Comparison of ENCODE assay signal across 12 cellular contexts in the genomic region with DNA sequence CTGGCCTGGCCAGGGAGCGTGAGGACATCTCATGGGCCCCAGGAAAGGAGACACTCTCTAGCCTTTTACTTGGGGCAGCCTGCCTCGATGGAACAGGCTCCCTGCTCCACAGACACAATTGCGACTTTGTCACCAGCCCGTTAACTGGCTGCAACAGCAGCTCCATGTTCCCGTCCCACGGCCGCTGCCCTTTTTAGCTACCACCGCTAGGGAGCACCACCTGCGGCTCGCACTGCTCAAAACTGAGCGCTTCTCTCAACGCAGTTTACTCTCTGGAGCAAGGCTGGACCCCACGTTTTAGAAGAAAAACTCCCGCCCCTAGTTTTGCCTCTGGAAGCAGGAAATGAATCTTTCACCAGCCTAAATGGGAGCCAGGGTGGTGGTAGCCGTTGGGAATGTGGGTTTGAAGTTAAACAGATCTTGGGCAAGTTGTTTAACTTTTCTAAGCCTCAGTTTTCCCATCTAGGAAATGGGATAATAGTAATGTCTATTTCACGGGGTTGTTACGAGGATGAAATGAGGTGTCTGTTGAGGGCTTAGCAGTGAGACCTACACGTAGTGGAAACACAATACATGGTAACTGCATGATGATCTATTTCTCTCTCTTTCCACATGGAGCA. TPM values are rescaled to one million over a fixed set of nuclear protein-coding genes. Genes with fewer than 3 reads are reported as not detected.
A peak's percentile ranks its signal among the peaks of the same experiment; 100 is the strongest.
DNase-seq lines count a peak whose midpoint lies in the region; ATAC-seq and TF ChIP-seq lines count a peak whose summit lies in the region.
"Had no signal": no experiment of that assay in that cellular context is flagged by ENCODE, and none has a peak within 500 bp of the region (broad histone marks: within the 10 kb centered on the region; RNA-seq: fewer than 3 reads in every experiment).

No MANE protein-coding gene starts in this region.

- no peak overlapping the region for H3K9ac ChIP-seq in MM.1S (ENCODE audit: low read length)
- H3K9ac ChIP-seq in trophoblast cell (ENCODE audit: low read length): no peak overlapping the region

- no peak overlapping the region for H2BK12ac ChIP-seq in trophoblast cell (ENCODE audit: low read length)

- WGBS in trophoblast cell (ENCODE audit: extremely low coverage, insufficient coverage, insufficient read length): no CpG with 5 or more reads among the region's 18 CpGs

- no peak overlapping the region for H3K23ac ChIP-seq in trophoblast cell (ENCODE audit: low read length)

- H3K27me3 ChIP-seq in MM.1S (replicated peaks; ENCODE audit: insufficient read depth, low read length) (peaks cover 9% of the 10 kb centered on the region), trophoblast cell (ENCODE audit: insufficient read depth, low read length) (peaks cover 25% of the 10 kb centered on the region)
- H3K27me3 ChIP-seq: uterus had no signal

- H4K8ac ChIP-seq in trophoblast cell (ENCODE audit: low read depth, low read length): no peak overlapping the region

- no peaks in the 10 kb centered on the region for H3K9me2 ChIP-seq in MM.1S (replicated peaks; ENCODE audit: insufficient read depth, low read length)

- TF ChIP-seq CTCF in MM.1S (IDR thresholded peaks at IDR 0.05; ENCODE audit: low read length) (peak; percentile 35), epithelial cell of proximal tubule (conservative IDR thresholded peaks at IDR 0.05; ENCODE audit: low read depth, low read length) (peak; percentile 26)

- H4K20me1 ChIP-seq in MM.1S (ENCODE audit: insufficient read depth, low read length): no peaks in the 10 kb centered on the region

- H3K36me3 ChIP-seq in MM.1S (replicated peaks; ENCODE audit: insufficient read depth, low read length): no peaks in the 10 kb centered on the region
- no peaks in the 10 kb centered on the region for H3K36me3 ChIP-seq in trophoblast cell (ENCODE audit: control insufficient read depth in 1 of 2, insufficient read depth in 2 of 2, low read length in 2 of 2)
- H3K36me3 ChIP-seq: uterus had no signal

- H3K18ac ChIP-seq in trophoblast cell (ENCODE audit: low read length): no peak overlapping the region

- no peak overlapping the region for H3K4ac ChIP-seq in trophoblast cell (ENCODE audit: low read depth, low read length)

- H3K4me2 ChIP-seq in MM.1S (ENCODE audit: low read depth, low read length) (no peak overlapping the region), trophoblast cell (ENCODE audit: low read length) (no peak overlapping the region)

- H3K4me3 ChIP-seq in MM.1S (ENCODE audit: low read length) (no peak overlapping the region), epithelial cell of proximal tubule (ENCODE audit: low read depth, low read length) (no peak overlapping the region), trophoblast cell (ENCODE audit: low read depth, low read length) (no peak overlapping the region)
- H3K4me3 ChIP-seq: uterus had no signal

- H3K79me2 ChIP-seq in MM.1S (ENCODE audit: low read length) (no peaks in the 10 kb centered on the region), trophoblast cell (ENCODE audit: control insufficient read depth, insufficient read depth, low read length, poor library complexity) (no peaks in the 10 kb centered on the region)

- no peak overlapping the region for H3K27ac ChIP-seq in MM.1S (ENCODE audit: low read length)
- no peak overlapping the region for H3K27ac ChIP-seq in trophoblast cell (ENCODE audit: low read depth, low read length)
- H3K27ac ChIP-seq: uterus had no signal

- H2AFZ ChIP-seq in MM.1S (ENCODE audit: low read length) (no peak overlapping the region), trophoblast cell (ENCODE audit: insufficient read depth, low read length, poor library complexity) (no peak overlapping the region)

- H2BK120ac ChIP-seq in trophoblast cell (ENCODE audit: insufficient read depth, low read length, poor library complexity): no peak overlapping the region

- no peaks in the 10 kb centered on the region for H3F3A ChIP-seq in MM.1S (ENCODE audit: insufficient read depth, low read length)

- H4K91ac ChIP-seq in trophoblast cell (ENCODE audit: low read depth, low read length): no peak overlapping the region

- DNase-seq in NCI-H82 (lab: John Stamatoyannopoulos, UW) (peak; percentile 50), NCI-H82 treated with DMSO at 0.1 percent for 48 hours (lab: John Stamatoyannopoulos, UW; ENCODE audit: unreplicated experiment) (no peak), MM.1S (no peak), epithelial cell of proximal tubule (ENCODE audit: low read depth) (no peak), trophoblast cell (peak; percentile 16 to 33), NK-92 (lab: John Stamatoyannopoulos, UW; ENCODE audit: unreplicated experiment) (no peak), T-helper 1 cell (no peak)
- DNase-seq: activated B cell treated with CpG ODN at 0.5 μM for 24 hours, NCI-H2171, uterus had no signal

- no peak overlapping the region for H2BK5ac ChIP-seq in trophoblast cell (ENCODE audit: low read depth, low read length, poor library complexity)

- ATAC-seq in HG03521 (IDR thresholded peaks at IDR 0.05; ENCODE audit: unreplicated experiment): no peak

- H3K79me1 ChIP-seq in trophoblast cell (ENCODE audit: low read length): no peaks in the 10 kb centered on the region

- H4K12ac ChIP-seq in trophoblast cell (ENCODE audit: low read depth, low read length): no peak overlapping the region

- H3K4me1 ChIP-seq in MM.1S (ENCODE audit: low read length): no peaks in the 10 kb centered on the region
- H3K4me1 ChIP-seq in trophoblast cell (ENCODE audit: control insufficient read depth in 1 of 2, insufficient read depth in 2 of 2, low read length in 2 of 2): peaks cover 0 to 8% of the 10 kb centered on the region in 2 experiments

- H3K14ac ChIP-seq in trophoblast cell (ENCODE audit: low read length): no peak overlapping the region

- no peaks in the 10 kb centered on the region for H3K9me3 ChIP-seq in MM.1S (replicated peaks; ENCODE audit: insufficient read depth, low read length)
- H3K9me3 ChIP-seq in trophoblast cell (ENCODE audit: insufficient read depth, low read depth, low read length): peaks cover 5% of the 10 kb centered on the region
- H3K9me3 ChIP-seq: uterus had no signal

- no peak overlapping the region for H2AK5ac ChIP-seq in trophoblast cell (ENCODE audit: low read length)

RNA-seq across cellular contexts. Expression of gene LRRC38, which starts 3.5 kb away (rescaled TPM):
- 0.36 TPM in 1 of 2 replicates, not detected in the other for total RNA-seq in epithelial cell of proximal tubule
- not detected in 2 replicates for polyA plus RNA-seq in trophoblast cell (2013)
- total RNA-seq: activated B cell treated with CpG ODN at 0.5 μM for 24 hours, liver, uterus had no signal
- polyA plus RNA-seq: liver had no signal

Comparison
In these comparisons a context has a peak if more than half of its experiments do, and no peak if none do; other contexts are left out.
1. DNase-seq: peak in NCI-H82 (single experiment) and trophoblast cell (2 of 2); none in NCI-H82 treated with DMSO at 0.1 percent for 48 hours (single experiment), MM.1S (single experiment), epithelial cell of proximal tubule (single experiment), NK-92 (single experiment) and T-helper 1 cell (0 of 5).